8 cellular contexts compared by ENCODE assay signal in genomic region chr20:2653511-2654383, GRCh38. TPM values are rescaled to one million over a fixed set of nuclear protein-coding genes. Genes with fewer than 3 reads are reported as not detected.
DNase-seq lines count a peak whose midpoint lies in the region; ATAC-seq and TF ChIP-seq lines count a peak whose summit lies in the region.

No MANE protein-coding gene starts in this region.

- peaks cover 43% of the 10 kb centered on the region for H3K36me3 Mint-ChIP-seq in neural crest cell (ENCODE audit: low read depth)

- H3K27ac ChIP-seq in BLaER1 = peak overlapping the region; percentile 99
- peak overlapping the region; percentile 12 for H3K27ac ChIP-seq in ectodermal cell (ENCODE audit: insufficient read depth, low read depth, low read length, poor library complexity, severe bottlenecking)

- no peak for TF ChIP-seq POLR2A in NB4 (IDR thresholded peaks at IDR 0.05; ENCODE audit: extremely low read depth, insufficient read length)

- peaks cover 58% of the 10 kb centered on the region for H3K36me3 ChIP-seq in BLaER1
- H3K36me3 ChIP-seq in ectodermal cell (ENCODE audit: control insufficient read depth, insufficient read depth, low read length) = peaks cover 50% of the 10 kb centered on the region

- H3K27me3 ChIP-seq in BLaER1 = no peaks in the 10 kb centered on the region
- no peaks in the 10 kb centered on the region for H3K27me3 ChIP-seq in ectodermal cell (ENCODE audit: control insufficient read depth, insufficient read depth, low read length, poor library complexity, severe bottlenecking)

- peak overlapping the region; percentile 89 for H3K4me3 Mint-ChIP-seq in neural crest cell

- H3K4me3 ChIP-seq in BLaER1 (peak overlapping the region; percentile 99), NB4 (ENCODE audit: low read depth, low read length) (peak overlapping the region; percentile 80), ectodermal cell (ENCODE audit: insufficient read depth, low read depth, low read length) (peak overlapping the region; percentile 90)

- H3K9me3 ChIP-seq in BLaER1 (no peaks in the 10 kb centered on the region), ectodermal cell (ENCODE audit: control insufficient read depth, low read length) (no peaks in the 10 kb centered on the region)

- H3K4me1 Mint-ChIP-seq in neural crest cell = peaks cover 31% of the 10 kb centered on the region

- H3K9me3 Mint-ChIP-seq in neural crest cell = no peaks in the 10 kb centered on the region

- DNase-seq in NB4 (ENCODE audit: low read depth) (peak; percentile 33), neural crest cell (ENCODE audit: low read depth, low spot score) (no peak), NCI-H526 treated with DMSO at 0.1 percent for 48 hours (lab: John Stamatoyannopoulos, UW) (no peak)

- H3K27ac Mint-ChIP-seq in neural crest cell (ENCODE audit: unreplicated experiment) = peak overlapping the region; percentile 62

- TF ChIP-seq CTCF in NB4 (IDR thresholded peaks at IDR 0.05; ENCODE audit: low read depth, low read length) (no peak), neural crest cell (conservative IDR thresholded peaks at IDR 0.05) (no peak)

- H3K27me3 Mint-ChIP-seq in neural crest cell (ENCODE audit: low read depth) = no peaks in the 10 kb centered on the region

- ATAC-seq in HG03139 (IDR thresholded peaks at IDR 0.05; ENCODE audit: unreplicated experiment) = no peak
- no peak for ATAC-seq in HG02852 (IDR thresholded peaks at IDR 0.05; ENCODE audit: unreplicated experiment)
- no peak for ATAC-seq in GM21723 (IDR thresholded peaks at IDR 0.05; ENCODE audit: unreplicated experiment)

- peaks cover 61% of the 10 kb centered on the region for H4K20me1 ChIP-seq in BLaER1

- H3K4me2 ChIP-seq in BLaER1 = peak overlapping the region; percentile 96

- H3K4me1 ChIP-seq in BLaER1 = peaks cover 60% of the 10 kb centered on the region
- peaks cover 15% of the 10 kb centered on the region for H3K4me1 ChIP-seq in ectodermal cell (ENCODE audit: control insufficient read depth, insufficient read depth, low read length)

- 31 to 37% methylated on average over 24 of the region's 24 CpGs for WGBS in ectodermal cell, 2 experiments

- H3K9ac ChIP-seq in BLaER1 = peak overlapping the region; percentile 99

RNA-seq across cellular contexts. Expression of gene NOP56, which starts 1.3 kb away (rescaled TPM):
- 346 TPM for polyA plus RNA-seq in ectodermal cell (2013, experiment 1 of 4)
- polyA plus RNA-seq in ectodermal cell (2013, experiment 2 of 4) = 315 TPM
- 297 TPM for polyA plus RNA-seq in ectodermal cell (2013, experiment 3 of 4)
- polyA plus RNA-seq in ectodermal cell (2013, experiment 4 of 4) = 300 TPM
- total RNA-seq in neural crest cell = 517 and 547 TPM in 2 replicates

RNA-seq across cellular contexts. Expression of gene IDH3B, which starts 10.3 kb away (rescaled TPM):
- polyA plus RNA-seq in ectodermal cell (2013, experiment 1 of 4) = 93.2 TPM
- polyA plus RNA-seq in ectodermal cell (2013, experiment 2 of 4) = 88.5 TPM
- 71.9 TPM for polyA plus RNA-seq in ectodermal cell (2013, experiment 3 of 4)
- 84.4 TPM for polyA plus RNA-seq in ectodermal cell (2013, experiment 4 of 4)
- 100 and 102 TPM in 2 replicates for total RNA-seq in neural crest cell

RNA-seq across cellular contexts. Expression of gene EBF4, which starts 38.8 kb away (rescaled TPM):
- 6.6 TPM for polyA plus RNA-seq in ectodermal cell (2013, experiment 1 of 4)
- polyA plus RNA-seq in ectodermal cell (2013, experiment 2 of 4) = 7.2 TPM
- 7.8 TPM for polyA plus RNA-seq in ectodermal cell (2013, experiment 3 of 4)
- 9.7 TPM for polyA plus RNA-seq in ectodermal cell (2013, experiment 4 of 4)
- 23.2 and 24.6 TPM in 2 replicates for total RNA-seq in neural crest cell
